In genomic region chrX:44011505-44011904, GRCh38 we compare ENCODE assay signal across 24 cellular contexts. TPM values are rescaled to one million over a fixed set of nuclear protein-coding genes. Genes with fewer than 3 reads are reported as not detected.
"Had no signal": no experiment of that assay in that cellular context is flagged by ENCODE, and none has a peak within 500 bp of the region (broad histone marks: within the 10 kb centered on the region; RNA-seq: fewer than 3 reads in every experiment).

No MANE protein-coding gene starts in this region.

- ATAC-seq: activated CD8-positive, alpha-beta memory T cell treated with anti-CD3 and anti-CD28 coated beads, Interleukin-2, amount 10 ng/mL, durations not matched to agents 7 days and 5 days; activated T-helper 17 cell treated with anti-CD3 and anti-CD28 coated beads, Interleukin-2, amount 50 U/mL, for 72 hours; left colon; natural killer cell treated with Interleukin-12 subunit alpha and Interleukin-12 subunit beta and Interleukin-15 and Interleukin-18, amount 100 ng/mL, for 72 hours; stimulated activated memory B cell treated with anti-CD40 and anti-IgM and Interleukin-4, amounts not matched to agents 10 μg/mL and 1 μg/mL and 100 μg/mL, for 72 hours had no signal

- H3K36me3 ChIP-seq: cardiac muscle cell, esophagus muscularis mucosa, lower lobe of right lung, sigmoid colon had no signal

- H3K27me3 Mint-ChIP-seq: activated B cell treated with CpG ODN at 0.5 μM for 24 hours; activated CD4-positive, alpha-beta memory T cell treated with anti-CD3 and anti-CD28 coated beads, Interleukin-2, amount 10 ng/mL, durations not matched to agents 7 days and 5 days; activated naive CD8-positive, alpha-beta T cell treated with anti-CD3 and anti-CD28 coated beads for 36 hours; stimulated activated memory B cell treated with anti-CD40 and anti-IgM and Interleukin-4, amounts not matched to agents 10 μg/mL and 1 μg/mL and 100 μg/mL, for 72 hours; type B pancreatic cell had no signal

- H3K4me3 Mint-ChIP-seq: activated B cell treated with CpG ODN at 0.5 μM for 24 hours; activated CD4-positive, alpha-beta memory T cell treated with anti-CD3 and anti-CD28 coated beads, Interleukin-2, amount 10 ng/mL, durations not matched to agents 7 days and 5 days; activated CD8-positive, alpha-beta memory T cell treated with anti-CD3 and anti-CD28 coated beads, Interleukin-2, amount 10 ng/mL, durations not matched to agents 7 days and 5 days; activated naive CD8-positive, alpha-beta T cell treated with anti-CD3 and anti-CD28 coated beads for 36 hours; activated T-helper 17 cell treated with anti-CD3 and anti-CD28 coated beads, Interleukin-2, amount 50 U/mL, for 72 hours; stimulated activated memory B cell treated with anti-CD40 and anti-IgM and Interleukin-4, amounts not matched to agents 10 μg/mL and 1 μg/mL and 100 μg/mL, for 72 hours; T-helper 2 cell treated with Interferon-gamma antibody and Interleukin-4, amounts not matched to agents 5 μg/mL and 100 μg/mL, for 36 hours; type B pancreatic cell had no signal

- DNase-seq: activated B cell treated with CpG ODN at 0.5 μM for 24 hours; activated CD4-positive, alpha-beta memory T cell treated with anti-CD3 and anti-CD28 coated beads, Interleukin-2, amount 10 ng/mL, durations not matched to agents 7 days and 5 days; activated CD4-positive, alpha-beta T cell treated with anti-CD3 and anti-CD28 coated beads for 48 hours; activated CD8-positive, alpha-beta memory T cell treated with anti-CD3 and anti-CD28 coated beads, Interleukin-2, amount 10 ng/mL, durations not matched to agents 7 days and 5 days; activated naive CD4-positive, alpha-beta T cell; activated naive CD8-positive, alpha-beta T cell treated with anti-CD3 and anti-CD28 coated beads for 36 hours; activated T-cell treated with anti-CD3 and anti-CD28 coated beads, Interleukin-2, amount 50 U/mL, for 1 hour; amniotic stem cell; dermis blood vessel endothelial cell; effector memory CD4-positive, alpha-beta T cell; islet precursor cell; left colon; lower lobe of right lung; sigmoid colon; stimulated activated CD4-positive, alpha-beta T cell treated with anti-CD3 and anti-CD28 coated beads, Interleukin-4, amount 100 ng/mL, for 24 hours; testis had no signal

- H3K27ac Mint-ChIP-seq: activated B cell treated with CpG ODN at 0.5 μM for 24 hours; activated CD4-positive, alpha-beta memory T cell treated with anti-CD3 and anti-CD28 coated beads, Interleukin-2, amount 10 ng/mL, durations not matched to agents 7 days and 5 days; activated CD8-positive, alpha-beta memory T cell treated with anti-CD3 and anti-CD28 coated beads, Interleukin-2, amount 10 ng/mL, durations not matched to agents 7 days and 5 days; activated naive CD8-positive, alpha-beta T cell treated with anti-CD3 and anti-CD28 coated beads for 36 hours; activated T-helper 17 cell treated with anti-CD3 and anti-CD28 coated beads, Interleukin-2, amount 50 U/mL, for 72 hours; stimulated activated memory B cell treated with anti-CD40 and anti-IgM and Interleukin-4, amounts not matched to agents 10 μg/mL and 1 μg/mL and 100 μg/mL, for 72 hours; T-helper 2 cell treated with Interferon-gamma antibody and Interleukin-4, amounts not matched to agents 5 μg/mL and 100 μg/mL, for 36 hours; type B pancreatic cell had no signal

- H3K4me1 ChIP-seq: esophagus muscularis mucosa, lower lobe of right lung, parathyroid adenoma, sigmoid colon, testis had no signal

- H3K4me1 Mint-ChIP-seq: activated T-helper 17 cell treated with anti-CD3 and anti-CD28 coated beads, Interleukin-2, amount 50 U/mL, for 72 hours had no signal

- H3K9me3 ChIP-seq: esophagus muscularis mucosa, lower lobe of right lung, sigmoid colon, testis had no signal

- H3K4me3 ChIP-seq: cardiac muscle cell, esophagus muscularis mucosa, lower lobe of right lung, sigmoid colon, testis had no signal

- H3K9ac ChIP-seq: parathyroid adenoma had no signal

- H3K36me3 Mint-ChIP-seq: activated naive CD8-positive, alpha-beta T cell treated with anti-CD3 and anti-CD28 coated beads for 36 hours; natural killer cell treated with Interleukin-12 subunit alpha and Interleukin-12 subunit beta and Interleukin-15 and Interleukin-18, amount 100 ng/mL, for 72 hours; type B pancreatic cell had no signal

- H3K9me3 Mint-ChIP-seq: activated B cell treated with CpG ODN at 0.5 μM for 24 hours; activated CD4-positive, alpha-beta memory T cell treated with anti-CD3 and anti-CD28 coated beads, Interleukin-2, amount 10 ng/mL, durations not matched to agents 7 days and 5 days; activated naive CD8-positive, alpha-beta T cell treated with anti-CD3 and anti-CD28 coated beads for 36 hours; activated T-helper 17 cell treated with anti-CD3 and anti-CD28 coated beads, Interleukin-2, amount 50 U/mL, for 72 hours; natural killer cell treated with Interleukin-12 subunit alpha and Interleukin-12 subunit beta and Interleukin-15 and Interleukin-18, amount 100 ng/mL, for 72 hours; T-helper 2 cell treated with Interferon-gamma antibody and Interleukin-4, amounts not matched to agents 5 μg/mL and 100 μg/mL, for 36 hours; type B pancreatic cell had no signal

- H3K27me3 ChIP-seq: cardiac muscle cell, esophagus muscularis mucosa, sigmoid colon, testis had no signal

- H3K27ac ChIP-seq: cardiac muscle cell, esophagus muscularis mucosa, lower lobe of right lung, parathyroid adenoma, sigmoid colon, testis had no signal

RNA-seq across cellular contexts. Expression of gene NDP, which starts 38.3 kb away (rescaled TPM):
- total RNA-seq: activated B cell treated with CpG ODN at 0.5 μM for 24 hours; activated CD4-positive, alpha-beta memory T cell treated with anti-CD3 and anti-CD28 coated beads, Interleukin-2, amount 10 ng/mL, durations not matched to agents 7 days and 5 days; activated CD8-positive, alpha-beta memory T cell treated with anti-CD3 and anti-CD28 coated beads, Interleukin-2, amount 10 ng/mL, durations not matched to agents 7 days and 5 days; activated naive CD8-positive, alpha-beta T cell treated with anti-CD3 and anti-CD28 coated beads for 36 hours; cardiac muscle cell; dermis blood vessel endothelial cell; natural killer cell treated with Interleukin-12 subunit alpha and Interleukin-12 subunit beta and Interleukin-15 and Interleukin-18, amount 100 ng/mL, for 72 hours had no signal
